Comparison of ENCODE assay signal across 11 cellular contexts in the genomic region with DNA sequence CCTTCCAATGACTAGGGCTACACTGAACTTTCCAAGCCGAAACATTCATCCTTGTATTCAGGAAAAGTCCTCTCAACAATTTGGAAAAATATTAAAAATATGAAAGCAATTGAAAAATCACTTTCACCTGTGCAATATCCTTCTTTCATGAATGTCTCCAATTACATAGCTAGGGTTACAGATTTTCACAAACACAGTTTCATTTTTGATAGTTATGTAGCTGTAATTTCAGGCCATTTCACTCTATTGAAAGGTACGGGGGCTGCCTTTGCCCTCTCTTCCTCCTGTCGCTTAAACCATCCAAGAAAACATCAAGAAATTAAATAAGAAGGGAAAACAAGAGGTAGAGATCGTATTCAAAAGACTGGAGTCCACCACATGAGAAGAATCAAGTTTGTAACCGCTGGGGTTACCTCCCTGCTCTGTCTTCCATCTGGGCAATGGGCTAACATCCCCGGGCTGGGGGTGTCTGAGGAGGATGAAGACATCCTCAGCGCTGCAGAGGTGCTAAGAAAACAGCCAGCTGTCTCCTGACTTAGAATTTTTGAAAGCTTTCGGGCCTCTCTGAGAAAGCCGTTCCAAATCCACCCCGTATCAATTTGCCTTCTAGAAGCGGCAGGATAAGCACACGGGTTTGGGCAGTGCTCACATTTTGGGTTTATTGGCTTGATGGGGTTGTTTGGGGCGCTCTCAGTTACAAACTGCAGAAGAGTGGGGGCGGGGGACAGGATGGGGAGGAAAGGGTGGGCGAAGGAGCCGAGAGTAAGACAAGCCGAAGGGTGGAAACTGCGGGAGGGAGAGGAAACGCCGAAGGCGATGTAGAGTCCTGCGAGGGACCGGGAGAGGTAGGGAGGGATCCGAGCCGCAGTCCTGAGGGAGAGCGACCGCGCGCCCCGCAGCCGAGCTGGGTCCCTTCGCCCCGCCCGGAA. TPM values are rescaled to one million over a fixed set of nuclear protein-coding genes. Genes with fewer than 3 reads are reported as not detected.
DNase-seq lines count a peak whose midpoint lies in the region; ATAC-seq and TF ChIP-seq lines count a peak whose summit lies in the region.
"Had no signal": no experiment of that assay in that cellular context is flagged by ENCODE, and none has a peak within 500 bp of the region (broad histone marks: within the 10 kb centered on the region; RNA-seq: fewer than 3 reads in every experiment).

No MANE protein-coding gene starts in this region.

- peaks cover 2% of the 10 kb centered on the region for H3K36me3 Mint-ChIP-seq in activated CD8-positive, alpha-beta memory T cell treated with anti-CD3 and anti-CD28 coated beads, Interleukin-2, amount 10 ng/mL, durations not matched to agents 7 days and 5 days

- no peaks in the 10 kb centered on the region for H3K36me3 ChIP-seq in smooth muscle cell (ENCODE audit: low read depth)

- no peaks in the 10 kb centered on the region for H3K79me2 ChIP-seq in smooth muscle cell (ENCODE audit: low read depth)

- H3K4me2 ChIP-seq in smooth muscle cell: peak overlapping the region; percentile 65

- no peaks in the 10 kb centered on the region for H4K20me1 ChIP-seq in smooth muscle cell (ENCODE audit: low read depth)

- CTCF ChIA-PET in activated CD8-positive, alpha-beta memory T cell treated with anti-CD3 and anti-CD28 coated beads, Interleukin-2, amount 10 ng/mL, durations not matched to agents 7 days and 5 days (lab: Charles Lee): no interaction called here

- H3K9me3 ChIP-seq in iPS-18c (ENCODE audit: control insufficient read depth, insufficient read depth, low read length) (no peaks in the 10 kb centered on the region), smooth muscle cell (replicated peaks; ENCODE audit: low read depth) (no peaks in the 10 kb centered on the region)

- no peaks in the 10 kb centered on the region for H3F3A ChIP-seq in smooth muscle cell (ENCODE audit: low read depth)

- peak overlapping the region; percentile 77 for H3K27ac Mint-ChIP-seq in activated CD8-positive, alpha-beta memory T cell treated with anti-CD3 and anti-CD28 coated beads, Interleukin-2, amount 10 ng/mL, durations not matched to agents 7 days and 5 days
- H3K27ac Mint-ChIP-seq: activated CD4-positive, alpha-beta T cell treated with anti-CD3 and anti-CD28 coated beads, Interleukin-2, amount 10 ng/mL, durations not matched to agents 7 days and 5 days had no signal

- 6% methylated on average over 21 of the region's 34 CpGs for WGBS in smooth muscle cell (ENCODE audit: low lambda C conversion rate)

- H3K9ac ChIP-seq in smooth muscle cell (ENCODE audit: low read depth): no peak overlapping the region

- H3K4me1 ChIP-seq in smooth muscle cell (ENCODE audit: low read depth): peaks cover 27% of the 10 kb centered on the region

- H3K4me3 Mint-ChIP-seq in activated CD8-positive, alpha-beta memory T cell treated with anti-CD3 and anti-CD28 coated beads, Interleukin-2, amount 10 ng/mL, durations not matched to agents 7 days and 5 days: no peak overlapping the region
- H3K4me3 Mint-ChIP-seq: activated CD4-positive, alpha-beta T cell treated with anti-CD3 and anti-CD28 coated beads, Interleukin-2, amount 10 ng/mL, durations not matched to agents 7 days and 5 days had no signal

- DNase-seq in activated CD8-positive, alpha-beta memory T cell treated with anti-CD3 and anti-CD28 coated beads, Interleukin-2, amount 10 ng/mL, durations not matched to agents 7 days and 5 days: no peak
- no peak for DNase-seq in activated CD8-positive, alpha-beta memory T cell treated with anti-CD3 and anti-CD28 coated beads, Interleukin-2, amount 50 U/mL, for 4 hours
- DNase-seq in smooth muscle cell (lab: John Stamatoyannopoulos, UW; ENCODE audit: unreplicated experiment): no peak
- no peak for DNase-seq in DMS79 (lab: John Stamatoyannopoulos, UW)
- DNase-seq in ureter (ENCODE audit: low spot score): no peak
- no peak for DNase-seq in stimulated activated CD4-positive, alpha-beta T cell treated with anti-CD3 and anti-CD28 coated beads, Interleukin-12 subunit alpha, Interleukin-12 subunit beta, amount 100 ng/mL, for 4 hours
- DNase-seq: activated CD4-positive, alpha-beta T cell treated with anti-CD3 and anti-CD28 coated beads, Interleukin-2, amount 10 ng/mL, durations not matched to agents 7 days and 5 days; NCI-H2081 treated with DMSO at 0.1 percent for 48 hours had no signal

- H3K9me3 Mint-ChIP-seq in activated CD8-positive, alpha-beta memory T cell treated with anti-CD3 and anti-CD28 coated beads, Interleukin-2, amount 10 ng/mL, durations not matched to agents 7 days and 5 days (ENCODE audit: low read depth): no peaks in the 10 kb centered on the region
- H3K9me3 Mint-ChIP-seq: activated CD4-positive, alpha-beta T cell treated with anti-CD3 and anti-CD28 coated beads, Interleukin-2, amount 10 ng/mL, durations not matched to agents 7 days and 5 days had no signal

- H3K27me3 ChIP-seq in smooth muscle cell (ENCODE audit: low read depth): peaks cover 100% of the 10 kb centered on the region

- no peak overlapping the region for H3K27ac ChIP-seq in smooth muscle cell (ENCODE audit: low read depth)

- no peak overlapping the region for H2AFZ ChIP-seq in smooth muscle cell (ENCODE audit: low read depth)

- H3K4me1 Mint-ChIP-seq in activated CD8-positive, alpha-beta memory T cell treated with anti-CD3 and anti-CD28 coated beads, Interleukin-2, amount 10 ng/mL, durations not matched to agents 7 days and 5 days: peaks cover 12% of the 10 kb centered on the region

- no peak for TF ChIP-seq CTCF in smooth muscle cell (IDR thresholded peaks at IDR 0.05; ENCODE audit: borderline replicate concordance, insufficient read depth, poor library complexity, severe bottlenecking)

- H3K4me3 ChIP-seq in iPS-18c (ENCODE audit: insufficient read depth, low read depth, low read length): peak overlapping the region; percentile 44; the same call in 1 of the 2 replicates
- peak overlapping the region; percentile 10 for H3K4me3 ChIP-seq in smooth muscle cell
- H3K4me3 ChIP-seq: lung had no signal

- peaks cover 93% of the 10 kb centered on the region for H3K27me3 Mint-ChIP-seq in activated CD8-positive, alpha-beta memory T cell treated with anti-CD3 and anti-CD28 coated beads, Interleukin-2, amount 10 ng/mL, durations not matched to agents 7 days and 5 days

- no peak for ATAC-seq in activated CD8-positive, alpha-beta memory T cell treated with anti-CD3 and anti-CD28 coated beads, Interleukin-2, amount 10 ng/mL, durations not matched to agents 7 days and 5 days
- peak; percentile 16 for ATAC-seq in SK-N-SH treated with all-trans-retinoic acid at 6 μM for 48 hours

TF ChIP-seq in SK-N-SH treated with all-trans-retinoic acid at 6 μM for 48 hours, 23 proteins besides CTCF, POLR2A, EP300 and RAD21 (continues in another document):
- TF ChIP-seq, protein P1, sequence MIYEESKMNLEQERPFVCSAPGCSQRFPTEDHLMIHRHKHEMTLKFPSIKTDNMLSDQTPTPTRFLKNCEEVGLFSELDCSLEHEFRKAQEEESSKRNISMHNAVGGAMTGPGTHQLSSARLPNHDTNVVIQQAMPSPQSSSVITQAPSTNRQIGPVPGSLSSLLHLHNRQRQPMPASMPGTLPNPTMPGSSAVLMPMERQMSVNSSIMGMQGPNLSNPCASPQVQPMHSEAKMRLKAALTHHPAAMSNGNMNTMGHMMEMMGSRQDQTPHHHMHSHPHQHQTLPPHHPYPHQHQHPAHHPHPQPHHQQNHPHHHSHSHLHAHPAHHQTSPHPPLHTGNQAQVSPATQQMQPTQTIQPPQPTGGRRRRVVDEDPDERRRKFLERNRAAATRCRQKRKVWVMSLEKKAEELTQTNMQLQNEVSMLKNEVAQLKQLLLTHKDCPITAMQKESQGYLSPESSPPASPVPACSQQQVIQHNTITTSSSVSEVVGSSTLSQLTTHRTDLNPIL (CRISPR knock-in tag; IDR thresholded peaks at IDR 0.05; ENCODE audit: low read depth): no peak
- TF ChIP-seq BACH2 (CRISPR knock-in tag; IDR thresholded peaks at IDR 0.05; ENCODE audit: borderline replicate concordance) (no peak), TCF4 (CRISPR knock-in tag; IDR thresholded peaks at IDR 0.05; ENCODE audit: borderline replicate concordance) (no peak), PPARA (CRISPR knock-in tag; IDR thresholded peaks at IDR 0.05; ENCODE audit: borderline replicate concordance) (no peak), ZNF70 (CRISPR knock-in tag; IDR thresholded peaks at IDR 0.05) (no peak), CSDC2 (CRISPR knock-in tag; IDR thresholded peaks at IDR 0.05) (no peak), ZNF565 (CRISPR knock-in tag; conservative IDR thresholded peaks at IDR 0.05; ENCODE audit: low read depth) (no peak), ZFP30 (CRISPR knock-in tag; IDR thresholded peaks at IDR 0.05) (no peak), OSR1 (CRISPR knock-in tag; IDR thresholded peaks at IDR 0.05) (no peak), ESRRG (CRISPR knock-in tag; IDR thresholded peaks at IDR 0.05) (no peak), ZC3H10 (CRISPR knock-in tag; IDR thresholded peaks at IDR 0.05) (no peak), ARNTL (CRISPR knock-in tag; IDR thresholded peaks at IDR 0.05; ENCODE audit: borderline replicate concordance, low read depth) (no peak)
- TF ChIP-seq, protein P2, sequence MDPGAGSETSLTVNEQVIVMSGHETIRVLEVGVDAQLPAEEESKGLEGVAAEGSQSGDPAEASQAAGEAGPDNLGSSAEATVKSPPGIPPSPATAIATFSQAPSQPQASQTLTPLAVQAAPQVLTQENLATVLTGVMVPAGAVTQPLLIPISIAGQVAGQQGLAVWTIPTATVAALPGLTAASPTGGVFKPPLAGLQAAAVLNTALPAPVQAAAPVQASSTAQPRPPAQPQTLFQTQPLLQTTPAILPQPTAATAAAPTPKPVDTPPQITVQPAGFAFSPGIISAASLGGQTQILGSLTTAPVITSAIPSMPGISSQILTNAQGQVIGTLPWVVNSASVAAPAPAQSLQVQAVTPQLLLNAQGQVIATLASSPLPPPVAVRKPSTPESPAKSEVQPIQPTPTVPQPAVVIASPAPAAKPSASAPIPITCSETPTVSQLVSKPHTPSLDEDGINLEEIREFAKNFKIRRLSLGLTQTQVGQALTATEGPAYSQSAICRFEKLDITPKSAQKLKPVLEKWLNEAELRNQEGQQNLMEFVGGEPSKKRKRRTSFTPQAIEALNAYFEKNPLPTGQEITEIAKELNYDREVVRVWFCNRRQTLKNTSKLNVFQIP (CRISPR knock-in tag; IDR thresholded peaks at IDR 0.05; ENCODE audit: borderline replicate concordance, low read depth): no peak

RNA-seq across cellular contexts. Expression of a gene that starts 24.3 kb away (rescaled TPM):
- not detected for total RNA-seq in activated CD8-positive, alpha-beta memory T cell treated with anti-CD3 and anti-CD28 coated beads, Interleukin-2, amount 10 ng/mL, durations not matched to agents 7 days and 5 days
- not detected in 2 replicates for total RNA-seq in smooth muscle cell
- not detected in 2 replicates for polyA plus RNA-seq in smooth muscle cell
- not detected for total RNA-seq in ureter
- total RNA-seq: activated CD4-positive, alpha-beta T cell treated with anti-CD3 and anti-CD28 coated beads, Interleukin-2, amount 10 ng/mL, durations not matched to agents 7 days and 5 days; lung had no signal
- polyA plus RNA-seq: lung had no signal

RNA-seq across cellular contexts. Expression of a gene that starts 34.9 kb away (rescaled TPM):
- not detected for total RNA-seq in activated CD8-positive, alpha-beta memory T cell treated with anti-CD3 and anti-CD28 coated beads, Interleukin-2, amount 10 ng/mL, durations not matched to agents 7 days and 5 days
- total RNA-seq in smooth muscle cell: not detected in 2 replicates
- polyA plus RNA-seq in smooth muscle cell: not detected in 2 replicates
- total RNA-seq in ureter: not detected
- total RNA-seq: activated CD4-positive, alpha-beta T cell treated with anti-CD3 and anti-CD28 coated beads, Interleukin-2, amount 10 ng/mL, durations not matched to agents 7 days and 5 days; lung had no signal
- polyA plus RNA-seq: lung had no signal
